In the genomic region with DNA sequence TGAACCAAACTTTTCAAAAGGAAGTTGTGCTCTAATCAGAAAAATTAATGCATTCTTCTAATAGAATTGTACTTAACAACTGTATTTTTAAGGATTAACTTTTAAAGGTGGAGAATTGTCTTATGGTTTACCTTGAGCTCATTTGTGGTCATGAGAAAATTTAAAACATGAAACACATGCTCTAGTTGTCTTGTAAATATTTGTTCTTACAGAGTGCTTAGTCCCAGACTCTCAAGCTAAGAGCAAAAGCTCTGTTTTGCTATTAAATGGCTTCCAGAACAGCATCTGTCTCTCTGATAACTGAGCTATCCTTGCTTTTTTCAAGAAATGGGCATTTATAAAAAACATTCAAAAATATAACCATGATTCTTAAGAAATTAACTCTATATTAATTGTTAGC, we compare ENCODE assay signal across 18 cellular contexts.
DNase-seq lines count a peak whose midpoint lies in the region; ATAC-seq and TF ChIP-seq lines count a peak whose summit lies in the region.
"Had no signal": no experiment of that assay in that cellular context is flagged by ENCODE, and none has a peak within 500 bp of the region (broad histone marks: within the 10 kb centered on the region; RNA-seq: fewer than 3 reads in every experiment).

No MANE protein-coding gene starts in this region.

- no peak overlapping the region for H3K4me2 ChIP-seq in smooth muscle cell
- H3K4me2 ChIP-seq: A549; BLaER1 treated with 17β-estradiol and CSF1 and Interleukin-3, amounts not matched to agents 10 nM and 100 nM had no signal

- H3K4me1 ChIP-seq in left lung (no peaks in the 10 kb centered on the region), smooth muscle cell (ENCODE audit: low read depth) (no peaks in the 10 kb centered on the region)
- H3K4me1 ChIP-seq: A549; BLaER1 treated with 17β-estradiol and CSF1 and Interleukin-3, amounts not matched to agents 10 nM and 100 nM; Caco-2 had no signal

- no peaks in the 10 kb centered on the region for H3K36me3 ChIP-seq in left lung
- no peaks in the 10 kb centered on the region for H3K36me3 ChIP-seq in smooth muscle cell (ENCODE audit: low read depth)
- H3K36me3 ChIP-seq: BLaER1 treated with 17β-estradiol and CSF1 and Interleukin-3, amounts not matched to agents 10 nM and 100 nM had no signal

- H4K20me1 ChIP-seq in smooth muscle cell (ENCODE audit: low read depth), result no peaks in the 10 kb centered on the region
- H4K20me1 ChIP-seq: BLaER1 treated with 17β-estradiol and CSF1 and Interleukin-3, amounts not matched to agents 10 nM and 100 nM had no signal

- H3F3A ChIP-seq in smooth muscle cell (ENCODE audit: low read depth), result no peaks in the 10 kb centered on the region

- TF ChIP-seq CTCF in left lung (IDR thresholded peaks at IDR 0.05) (no peak), smooth muscle cell (IDR thresholded peaks at IDR 0.05; ENCODE audit: borderline replicate concordance, insufficient read depth, poor library complexity, severe bottlenecking) (no peak)

- CTCF ChIA-PET in activated CD4-positive, alpha-beta memory T cell treated with anti-CD3 and anti-CD28 coated beads for 36 hours (lab: Charles Lee), result no interaction called here

- no peak overlapping the region for H3K4me3 Mint-ChIP-seq in activated CD4-positive, alpha-beta memory T cell treated with anti-CD3 and anti-CD28 coated beads for 36 hours
- H3K4me3 Mint-ChIP-seq: B cell; CD4-positive, alpha-beta T cell; CD8-positive, alpha-beta T cell had no signal

- H2AFZ ChIP-seq in smooth muscle cell (ENCODE audit: low read depth), result no peak overlapping the region

- no peaks in the 10 kb centered on the region for H3K4me1 Mint-ChIP-seq in activated CD4-positive, alpha-beta memory T cell treated with anti-CD3 and anti-CD28 coated beads for 36 hours (ENCODE audit: low read depth)
- H3K4me1 Mint-ChIP-seq: B cell had no signal

- no peak overlapping the region for H3K4me3 ChIP-seq in left lung
- H3K4me3 ChIP-seq in smooth muscle cell, result no peak overlapping the region
- H3K4me3 ChIP-seq: A549; BLaER1 treated with 17β-estradiol and CSF1 and Interleukin-3, amounts not matched to agents 10 nM and 100 nM had no signal

- H3K27me3 ChIP-seq in left lung (no peaks in the 10 kb centered on the region), smooth muscle cell (ENCODE audit: low read depth) (no peaks in the 10 kb centered on the region)
- H3K27me3 ChIP-seq: BLaER1 treated with 17β-estradiol and CSF1 and Interleukin-3, amounts not matched to agents 10 nM and 100 nM had no signal

- H3K9ac ChIP-seq in smooth muscle cell (ENCODE audit: low read depth), result no peak overlapping the region
- H3K9ac ChIP-seq: BLaER1 treated with 17β-estradiol and CSF1 and Interleukin-3, amounts not matched to agents 10 nM and 100 nM had no signal

- no peak overlapping the region for H3K27ac Mint-ChIP-seq in activated CD4-positive, alpha-beta memory T cell treated with anti-CD3 and anti-CD28 coated beads for 36 hours
- H3K27ac Mint-ChIP-seq: B cell; CD4-positive, alpha-beta T cell; CD8-positive, alpha-beta T cell had no signal

- no peaks in the 10 kb centered on the region for H3K27me3 Mint-ChIP-seq in activated CD4-positive, alpha-beta memory T cell treated with anti-CD3 and anti-CD28 coated beads for 36 hours
- H3K27me3 Mint-ChIP-seq: B cell; CD4-positive, alpha-beta T cell had no signal

- H3K27ac ChIP-seq in left lung (no peak overlapping the region), smooth muscle cell (ENCODE audit: low read depth) (peak overlapping the region; percentile 4)
- H3K27ac ChIP-seq: 22Rv1; A549; BLaER1 treated with 17β-estradiol and CSF1 and Interleukin-3, amounts not matched to agents 10 nM and 100 nM; C4-2B had no signal

- peak; percentile 25 for ATAC-seq in left lung
- ATAC-seq: A549; CD8-positive, alpha-beta T cell had no signal

- H3K9me3 Mint-ChIP-seq in activated CD4-positive, alpha-beta memory T cell treated with anti-CD3 and anti-CD28 coated beads for 36 hours, result no peaks in the 10 kb centered on the region
- H3K9me3 Mint-ChIP-seq: CD4-positive, alpha-beta T cell; CD8-positive, alpha-beta T cell had no signal

- DNase-seq in DMS53 (lab: John Stamatoyannopoulos, UW), result peak; percentile 23
- no peak for DNase-seq in DMS53 treated with DMSO at 0.1 percent for 48 hours (lab: John Stamatoyannopoulos, UW; ENCODE audit: unreplicated experiment)
- DNase-seq in left lung, result no peak
- no peak for DNase-seq in smooth muscle cell (lab: John Stamatoyannopoulos, UW; ENCODE audit: unreplicated experiment)
- no peak for DNase-seq in amniotic stem cell (lab: John Stamatoyannopoulos, UW)
- no peak for DNase-seq in activated CD4-positive, alpha-beta memory T cell treated with anti-CD3 and anti-CD28 coated beads for 36 hours
- DNase-seq: AML-193; Caco-2; Calu3; CD4-positive, alpha-beta T cell; CD8-positive, alpha-beta T cell; DMS79 treated with DMSO at 0.1 percent for 48 hours; GF-D8 had no signal

- POLR2A ChIA-PET in activated CD4-positive, alpha-beta memory T cell treated with anti-CD3 and anti-CD28 coated beads for 36 hours (lab: Charles Lee), result no interaction called here

- H3K79me2 ChIP-seq in smooth muscle cell (ENCODE audit: low read depth), result no peaks in the 10 kb centered on the region

- intact Hi-C loops in left lung (cut with DNase I), result no loop called here
- intact Hi-C loops in activated CD4-positive, alpha-beta memory T cell treated with anti-CD3 and anti-CD28 coated beads for 36 hours (cut with micrococcal nuclease), result no loop called here

- no peaks in the 10 kb centered on the region for H3K36me3 Mint-ChIP-seq in activated CD4-positive, alpha-beta memory T cell treated with anti-CD3 and anti-CD28 coated beads for 36 hours
- H3K36me3 Mint-ChIP-seq: CD8-positive, alpha-beta T cell had no signal

- no peaks in the 10 kb centered on the region for H3K9me3 ChIP-seq in left lung
- no peaks in the 10 kb centered on the region for H3K9me3 ChIP-seq in smooth muscle cell (replicated peaks; ENCODE audit: low read depth)
- H3K9me3 ChIP-seq: A549; BLaER1 treated with 17β-estradiol and CSF1 and Interleukin-3, amounts not matched to agents 10 nM and 100 nM; Caco-2 had no signal
